2 cellular contexts compared by ENCODE assay signal in genomic region chr3:60514085-60514649, GRCh38.
TF ChIP-seq lines count a peak whose summit lies in the region.

No MANE protein-coding gene starts in this region.

TF ChIP-seq in IMR-90, 13 proteins besides CTCF, POLR2A, EP300 and RAD21 (continued from another document):
- TF ChIP-seq, protein P1, sequence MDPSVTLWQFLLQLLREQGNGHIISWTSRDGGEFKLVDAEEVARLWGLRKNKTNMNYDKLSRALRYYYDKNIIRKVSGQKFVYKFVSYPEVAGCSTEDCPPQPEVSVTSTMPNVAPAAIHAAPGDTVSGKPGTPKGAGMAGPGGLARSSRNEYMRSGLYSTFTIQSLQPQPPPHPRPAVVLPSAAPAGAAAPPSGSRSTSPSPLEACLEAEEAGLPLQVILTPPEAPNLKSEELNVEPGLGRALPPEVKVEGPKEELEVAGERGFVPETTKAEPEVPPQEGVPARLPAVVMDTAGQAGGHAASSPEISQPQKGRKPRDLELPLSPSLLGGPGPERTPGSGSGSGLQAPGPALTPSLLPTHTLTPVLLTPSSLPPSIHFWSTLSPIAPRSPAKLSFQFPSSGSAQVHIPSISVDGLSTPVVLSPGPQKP (IDR thresholded peaks at IDR 0.05; ENCODE audit: borderline replicate concordance, low read depth, low read length): no peak
- TF ChIP-seq MAFK (IDR thresholded peaks at IDR 0.05; ENCODE audit: low read depth, low read length): no peak
- TF ChIP-seq CHD1 (IDR thresholded peaks at IDR 0.05; ENCODE audit: low read depth, low read length): no peak
- no peak for TF ChIP-seq MXI1 (IDR thresholded peaks at IDR 0.05; ENCODE audit: borderline replicate concordance, low read depth, low read length)
- TF ChIP-seq SMC3 (IDR thresholded peaks at IDR 0.05; ENCODE audit: low read depth, low read length): no peak
TF ChIP-seq in IMR-90: peak in this region for 0.

TF ChIP-seq in SK-N-SH, 30 proteins besides CTCF, POLR2A, EP300 and RAD21 (continued from another document):
- no peak for TF ChIP-seq USF1 (IDR thresholded peaks at IDR 0.05; ENCODE audit: borderline replicate concordance, low read depth)
